Comparison of ENCODE assay signal across 26 cellular contexts in genomic region chr4:154562697-154563254, GRCh38. TPM values are rescaled to one million over a fixed set of nuclear protein-coding genes. Genes with fewer than 3 reads are reported as not detected.
DNase-seq lines count a peak whose midpoint lies in the region; ATAC-seq, FAIRE-seq and TF ChIP-seq lines count a peak whose summit lies in the region.
"Had no signal": no experiment of that assay in that cellular context is flagged by ENCODE, and none has a peak within 500 bp of the region (broad histone marks: within the 10 kb centered on the region; RNA-seq: fewer than 3 reads in every experiment).

TSS of gene FGB (plus strand) at chr4:154563011. CDS start at chr4:154563019, 8 bp downstream.

- peak within 1 kb of the TSS; percentile 51 for H3K27ac Mint-ChIP-seq in mesothelial cell of epicardium
- H3K27ac Mint-ChIP-seq: CD4-positive, CD25-positive, alpha-beta regulatory T cell had no signal

- TF ChIP-seq CTCF in PC-3 (conservative IDR thresholded peaks at IDR 0.05; ENCODE audit: low read depth, low read length) (no peak), mesothelial cell of epicardium (IDR thresholded peaks at IDR 0.05; ENCODE audit: unreplicated experiment) (no peak)

- H3K36me3 Mint-ChIP-seq in mesothelial cell of epicardium, result no peaks in the 10 kb centered on the region
- H3K36me3 Mint-ChIP-seq: CD4-positive, CD25-positive, alpha-beta regulatory T cell had no signal

- H3K4me3 Mint-ChIP-seq in mesothelial cell of epicardium, result no peak within 1 kb of the TSS
- H3K4me3 Mint-ChIP-seq: CD4-positive, CD25-positive, alpha-beta regulatory T cell had no signal

- POLR2A ChIA-PET in PC-3 (lab: Charles Lee; ENCODE audit: unreplicated experiment), result no interaction called here

- peaks cover 3% of the 10 kb centered on the region for H3F3A ChIP-seq in PC-3 (ENCODE audit: low read length, unreplicated experiment)

- no peak for ATAC-seq in PC-3
- ATAC-seq: GM12878, SK-N-SH treated with all-trans-retinoic acid at 6 μM for 48 hours had no signal

- H3K4me3 ChIP-seq in ACC112 (ENCODE audit: low read depth, low read length) (no peak within 1 kb of the TSS), PC-3 (ENCODE audit: low read length) (no peak within 1 kb of the TSS), small intestine (ENCODE audit: low read depth in 1 of 2, low read length in 2 of 2) (no peak within 1 kb of the TSS)
- H3K4me3 ChIP-seq: BLaER1, GM12878, Peyer's patch, SJCRH30 had no signal

- H3K9ac ChIP-seq in PC-3 (ENCODE audit: low read length), result peak within 1 kb of the TSS; percentile 23; the same call in 1 of the 2 replicates
- H3K9ac ChIP-seq: BLaER1 had no signal

- no peaks in the 10 kb centered on the region for H4K20me1 ChIP-seq in PC-3 (ENCODE audit: low read length)
- H4K20me1 ChIP-seq: BLaER1 had no signal

- CTCF ChIA-PET in PC-3 (lab: Charles Lee), result interaction anchor here (0.6 to 1.4 kb wide), 2 partner anchors 10 to 56 kb away, joined by 3 to 6 read pairs; no protein-coding TSS in a partner anchor

- no peak within 1 kb of the TSS for H2AFZ ChIP-seq in ACC112 (ENCODE audit: low read length, unreplicated experiment)
- no peak within 1 kb of the TSS for H2AFZ ChIP-seq in PC-3 (ENCODE audit: low read length)

- intact Hi-C loops in PC-3 (cut with micrococcal nuclease), result no loop called here

- no peaks in the 10 kb centered on the region for H3K9me2 ChIP-seq in PC-3 (replicated peaks; ENCODE audit: low read length)

- no TSS peak for BruUV-seq in PC-3 (replicated peaks; lab: Mats Ljungman, UMichigan)

- H3K27me3 ChIP-seq in ACC112 (ENCODE audit: insufficient read depth, low read length) (no peaks in the 10 kb centered on the region), PC-3 (ENCODE audit: low read length) (no peaks in the 10 kb centered on the region), small intestine (ENCODE audit: control insufficient read depth in 2 of 2, insufficient read depth in 2 of 2, low read length in 2 of 2) (no peaks in the 10 kb centered on the region)
- H3K27me3 ChIP-seq: BLaER1, Peyer's patch, SJCRH30 had no signal

- H3K79me2 ChIP-seq in ACC112 (ENCODE audit: control insufficient read depth, insufficient read depth, low read length, unreplicated experiment) (no peaks in the 10 kb centered on the region), PC-3 (ENCODE audit: low read length) (no peaks in the 10 kb centered on the region)

- WGBS in small intestine, 3 donors, result 54 to 66% (median 56%) methylated on average over 2 of the region's 2 CpGs

- H3K9me3 Mint-ChIP-seq in mesothelial cell of epicardium, result no peaks in the 10 kb centered on the region
- H3K9me3 Mint-ChIP-seq: CD4-positive, CD25-positive, alpha-beta regulatory T cell had no signal

- H3K27ac ChIP-seq in ACC112 (ENCODE audit: low read depth, low read length) (peak within 1 kb of the TSS; percentile 72; the same call in 1 of the 2 replicates), PC-3 (ENCODE audit: low read length) (peak within 1 kb of the TSS; percentile 71), small intestine (ENCODE audit: low read depth in 1 of 2, low read length in 1 of 2) (no peak within 1 kb of the TSS)
- H3K27ac ChIP-seq: BLaER1, Peyer's patch, SJCRH30 had no signal

- peak within 1 kb of the TSS; percentile 55 for H3K4me2 ChIP-seq in PC-3 (ENCODE audit: low read length)
- H3K4me2 ChIP-seq: BLaER1 had no signal

- FAIRE-seq in small intestine (lab: Jason Lieb, UNC), result no peak
- FAIRE-seq: D721Med, GM12878 had no signal

- H3K4me1 Mint-ChIP-seq in mesothelial cell of epicardium, result peaks cover 30% of the 10 kb centered on the region

- peaks cover 46% of the 10 kb centered on the region for H3K4me1 ChIP-seq in ACC112 (ENCODE audit: control insufficient read depth, insufficient read depth, low read length, unreplicated experiment)
- H3K4me1 ChIP-seq in PC-3 (ENCODE audit: insufficient read depth, low read length), result peaks cover 71% of the 10 kb centered on the region
- H3K4me1 ChIP-seq in small intestine (ENCODE audit: control insufficient read depth in 2 of 2, insufficient read depth in 1 of 2, low read depth in 1 of 2, low read length in 1 of 2), result no peaks in the 10 kb centered on the region
- H3K4me1 ChIP-seq: BLaER1, Peyer's patch, SJCRH30 had no signal

- no peaks in the 10 kb centered on the region for H3K9me3 ChIP-seq in PC-3 (ENCODE audit: low read length)
- no peaks in the 10 kb centered on the region for H3K9me3 ChIP-seq in small intestine (ENCODE audit: control insufficient read depth, low read depth)
- H3K9me3 ChIP-seq: BLaER1, Peyer's patch, SJCRH30 had no signal

- H3K27me3 Mint-ChIP-seq in mesothelial cell of epicardium (ENCODE audit: low read depth), result peaks cover 2% of the 10 kb centered on the region

- DNase-seq in PC-3 (peak; percentile 7), kidney glomerular epithelial cell (lab: John Stamatoyannopoulos, UW) (peak; percentile 34), mesothelial cell of epicardium (ENCODE audit: low spot score in 2 of 2, unreplicated experiment in 2 of 2) (no peak), activated T-cell treated with anti-CD3 and anti-CD28 coated beads for 4 hours (no peak), NCI-H524 treated with DMSO at 0.1 percent for 48 hours (lab: John Stamatoyannopoulos, UW) (no peak), small intestine (no peak), hypothalamus (lab: John Stamatoyannopoulos, UW) (no peak)
- DNase-seq: 8988T; CD4-positive, CD25-positive, alpha-beta regulatory T cell; GDM1; Karpas-422; NCI-H1092; NCI-H1417 treated with DMSO at 0.1 percent for 48 hours; NCI-H1694 treated with DMSO at 0.1 percent for 48 hours; NCI-H2081; NCI-H2227 treated with DMSO at 0.1 percent for 48 hours; NCI-H69; Peyer's patch; SJCRH30 had no signal

- no peaks in the 10 kb centered on the region for H3K36me3 ChIP-seq in ACC112 (ENCODE audit: insufficient read depth, low read length)
- H3K36me3 ChIP-seq in PC-3 (ENCODE audit: low read depth, low read length), result no peaks in the 10 kb centered on the region
- H3K36me3 ChIP-seq in small intestine (ENCODE audit: control insufficient read depth in 2 of 2, insufficient read depth in 2 of 2, low read length in 2 of 2), result no peaks in the 10 kb centered on the region
- H3K36me3 ChIP-seq: BLaER1, Peyer's patch, SJCRH30 had no signal

RNA-seq across cellular contexts. Expression of gene FGB, which starts in this region (rescaled TPM):
- total RNA-seq in PC-3 (2014; rRNA removed) (0.36 and 1.0 TPM in 2 replicates), mesothelial cell of epicardium (0.31 to 0.93 TPM (median 0.64 TPM) in 3 replicates)
- under 1 TPM in 1 of 3 donors, not detected in 2; 0.34 TPM for polyA plus RNA-seq in small intestine
- total RNA-seq: CD4-positive, CD25-positive, alpha-beta regulatory T cell; HT-29; OCI-LY7; Peyer's patch; SJCRH30 had no signal
- polyA plus RNA-seq: CD4-positive, CD25-positive, alpha-beta regulatory T cell had no signal

Comparison
In these comparisons a context has a peak if more than half of its experiments do, and no peak if none do; other contexts are left out.
1. H3K27ac ChIP-seq: peak in ACC112 (single experiment) and PC-3 (single experiment); none in small intestine (0 of 2).
2. DNase-seq: peak in PC-3 (single experiment) and kidney glomerular epithelial cell (single experiment); none in mesothelial cell of epicardium (0 of 2), activated T-cell treated with anti-CD3 and anti-CD28 coated beads for 4 hours (single experiment), NCI-H524 treated with DMSO at 0.1 percent for 48 hours (single experiment), small intestine (single experiment) and hypothalamus (0 of 51).